8 cellular contexts compared by ENCODE assay signal in the genomic region with DNA sequence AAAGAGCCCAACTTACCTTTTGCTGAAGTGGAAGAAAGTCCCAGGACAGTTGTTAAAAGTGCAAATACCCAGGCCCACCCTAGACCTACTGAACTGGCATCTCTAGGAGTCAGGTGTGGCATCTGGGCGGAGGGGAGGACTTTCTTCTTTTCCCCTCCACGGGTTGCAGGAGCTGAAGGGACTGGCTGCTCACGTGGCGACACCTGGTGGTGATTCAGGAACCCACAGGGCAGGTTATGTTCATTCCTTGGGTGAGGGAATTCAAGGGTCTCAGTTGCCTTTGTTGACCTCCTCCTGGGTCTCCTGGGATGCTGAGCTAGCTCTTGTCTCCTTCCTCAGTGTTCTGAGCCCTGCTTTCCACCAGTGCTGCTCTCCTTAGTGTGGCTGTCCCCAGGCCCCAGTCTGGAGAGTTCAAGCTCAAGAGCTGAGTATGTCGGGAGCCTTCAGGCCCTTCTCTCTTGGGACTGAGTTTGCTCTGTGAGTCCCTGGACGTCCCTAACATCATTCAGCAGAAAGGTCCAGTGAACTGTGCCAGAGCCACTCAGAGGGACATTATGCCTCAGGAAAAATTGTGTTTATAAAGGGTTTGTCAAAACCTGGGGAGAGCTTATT. TPM values are rescaled to one million over a fixed set of nuclear protein-coding genes. Genes with fewer than 3 reads are reported as not detected.
DNase-seq lines count a peak whose midpoint lies in the region; ATAC-seq and TF ChIP-seq lines count a peak whose summit lies in the region.

No MANE protein-coding gene starts in this region.

- ATAC-seq in HG02623 (IDR thresholded peaks at IDR 0.05; ENCODE audit: unreplicated experiment) (peak; percentile 64), HG03469 (IDR thresholded peaks at IDR 0.05; ENCODE audit: unreplicated experiment) (no peak)
- peak; percentile 61 for ATAC-seq in effector memory CD8-positive, alpha-beta T cell (replicated peaks)

- H3K27me3 Mint-ChIP-seq in effector memory CD8-positive, alpha-beta T cell: peaks cover 11 to 35% of the 10 kb centered on the region in 2 donors
- H3K27me3 Mint-ChIP-seq in mesothelial cell of epicardium (ENCODE audit: low read depth): peaks cover 3% of the 10 kb centered on the region

- H3K4me1 Mint-ChIP-seq in effector memory CD8-positive, alpha-beta T cell (ENCODE audit: low read depth in 2 of 2): peaks cover 3 to 4% of the 10 kb centered on the region in 2 donors
- H3K4me1 Mint-ChIP-seq in mesothelial cell of epicardium: peaks cover 4% of the 10 kb centered on the region

- peaks cover 2% of the 10 kb centered on the region for H3K36me3 Mint-ChIP-seq in effector memory CD8-positive, alpha-beta T cell (ENCODE audit: insufficient read depth)
- H3K36me3 Mint-ChIP-seq in mesothelial cell of epicardium: no peaks in the 10 kb centered on the region

- H3K4me3 Mint-ChIP-seq in effector memory CD8-positive, alpha-beta T cell: no peak overlapping the region
- H3K4me3 Mint-ChIP-seq in mesothelial cell of epicardium: no peak overlapping the region

- H3K9me3 Mint-ChIP-seq in effector memory CD8-positive, alpha-beta T cell: no peaks in the 10 kb centered on the region
- no peaks in the 10 kb centered on the region for H3K9me3 Mint-ChIP-seq in mesothelial cell of epicardium

- peak; percentile 42 for DNase-seq in DMS53 treated with DMSO at 0.1 percent for 48 hours (lab: John Stamatoyannopoulos, UW; ENCODE audit: unreplicated experiment)
- peak; percentile 52 for DNase-seq in NCI-H748 (lab: John Stamatoyannopoulos, UW; ENCODE audit: unreplicated experiment)
- DNase-seq in activated CD8-positive, alpha-beta memory T cell treated with anti-CD3 and anti-CD28 coated beads for 1 hour (ENCODE audit: extremely low read depth in 1 of 2, low read depth in 1 of 2): peak; percentile 26 to 59
- DNase-seq in effector memory CD8-positive, alpha-beta T cell: peak; percentile 61 to 63 (median 63)
- DNase-seq in mesothelial cell of epicardium (ENCODE audit: low spot score in 2 of 2, unreplicated experiment in 2 of 2): peak; percentile 64 to 80
- DNase-seq in stimulated activated CD8-positive, alpha-beta memory T cell treated with anti-CD3 and anti-CD28 coated beads, Interleukin-4, amount 100 ng/mL, for 1 hour (ENCODE audit: low read depth in 2 of 2, low spot score in 1 of 2): peak; percentile 35 to 47

- H3K27ac Mint-ChIP-seq in effector memory CD8-positive, alpha-beta T cell: no peak overlapping the region
- no peak overlapping the region for H3K27ac Mint-ChIP-seq in mesothelial cell of epicardium

- TF ChIP-seq CTCF in mesothelial cell of epicardium (IDR thresholded peaks at IDR 0.05; ENCODE audit: unreplicated experiment): peak; percentile 85

RNA-seq across cellular contexts. Expression of gene DYSF, which starts 56.9 kb away (rescaled TPM):
- total RNA-seq in mesothelial cell of epicardium: 0.96 to 2.1 TPM (median 1.4 TPM) in 3 replicates
